ENCODE assay signal across 8 cellular contexts in the genomic region with DNA sequence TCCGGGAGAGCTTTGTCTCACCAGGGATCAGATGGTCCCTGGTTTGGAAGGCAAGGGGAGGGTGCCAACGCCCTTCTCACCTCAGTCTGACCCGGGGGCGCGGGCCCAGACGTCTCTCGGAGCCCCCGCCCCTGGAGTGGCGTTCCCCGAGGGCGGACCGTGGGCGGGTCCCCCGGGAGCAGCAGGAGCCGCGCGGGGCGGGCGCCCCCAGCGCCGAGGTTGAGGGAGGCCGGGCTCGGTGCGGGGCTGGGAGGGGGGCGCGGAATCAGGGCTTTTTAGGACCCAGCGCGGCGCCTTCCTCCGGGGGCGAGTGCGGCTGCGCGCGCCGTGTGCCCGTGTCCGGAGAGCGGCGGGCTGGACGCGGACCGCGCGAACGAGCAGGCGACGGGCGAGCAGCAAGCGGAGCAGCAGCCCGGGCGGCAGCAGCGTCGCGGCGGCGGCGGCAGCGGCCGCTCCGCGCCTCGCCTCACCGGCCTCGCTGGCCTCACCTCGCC. TPM values are rescaled to one million over a fixed set of nuclear protein-coding genes. Genes with fewer than 3 reads are reported as not detected.
A peak's percentile ranks its signal among the peaks of the same experiment; 100 is the strongest.
DNase-seq lines count a peak whose midpoint lies in the region; ATAC-seq and TF ChIP-seq lines count a peak whose summit lies in the region.

TSS of gene KCNC1 (plus strand) at position 364 of the 494 bp plus-strand sequence. CDS start 1,222 bp downstream, outside the sequence.

- ATAC-seq in GM18502 (IDR thresholded peaks at IDR 0.05; ENCODE audit: poor library complexity, unreplicated experiment) (no peak), GM19395 (IDR thresholded peaks at IDR 0.05; ENCODE audit: unreplicated experiment) (no peak)

- H3K36me3 ChIP-seq in ascending aorta, result no peaks in the 10 kb centered on the region

- CTCF ChIA-PET in GM10248 (lab: Yijun Ruan, JAX), result interaction anchor here (1.0 to 10.5 kb wide), 2 partner anchors 136 to 241 kb away, joined by 6 to 290 read pairs; no protein-coding TSS in a partner anchor

- POLR2A ChIA-PET in GM10248 (lab: Yijun Ruan, JAX), result interaction anchor here (0.6 kb wide), 1 partner anchor 136 kb away, joined by 3 read pairs; no protein-coding TSS in a partner anchor

- H3K9me3 ChIP-seq in ascending aorta, result no peaks in the 10 kb centered on the region

- H3K4me3 ChIP-seq in ascending aorta, result peak within 1 kb of the TSS; percentile 52 to 63
- peak within 1 kb of the TSS; percentile 46 for H3K4me3 ChIP-seq in skeletal muscle cell (ENCODE audit: low read depth, low read length)

- no peak within 1 kb of the TSS for H3K27ac ChIP-seq in ascending aorta

- in situ Hi-C loops in G401 (cut with HindIII; ENCODE audit: low sequenced_read_pairs), result loop anchor here (25.0 kb wide), 1 partner anchor 253 kb away; no protein-coding TSS in a partner anchor

- H3K4me1 ChIP-seq in ascending aorta, result peaks cover 4 to 9% of the 10 kb centered on the region in 2 donors

- intact Hi-C loops in ascending aorta (cut with DNase I), result loop anchor here (10.0 kb wide), 1 partner anchor 380 kb away; no protein-coding TSS in a partner anchor

- no peak for TF ChIP-seq CTCF in ascending aorta (IDR thresholded peaks at IDR 0.05)
- no peak for TF ChIP-seq CTCF in GM10248 (IDR thresholded peaks at IDR 0.05; ENCODE audit: control extremely low read depth, extremely low read depth, low read depth, missing control alignments)

- peaks cover 34% of the 10 kb centered on the region for H3K27me3 ChIP-seq in ascending aorta

- DNase-seq in G401 (ENCODE audit: low spot score) (peak; percentile 83), NCI-H1105 treated with DMSO at 0.1 percent for 48 hours (lab: John Stamatoyannopoulos, UW) (peak; percentile 71), ascending aorta (ENCODE audit: low spot score in 2 of 2) (no peak), hypothalamus (lab: John Stamatoyannopoulos, UW) (peak in 30 of 51 donors; percentile 10 to 64 (median 36)), skeletal muscle cell (ENCODE audit: low read depth) (no peak), GM10248 (ENCODE audit: extremely low spot score) (no peak)

RNA-seq across cellular contexts. Expression of gene KCNC1, which starts in this region (rescaled TPM):
- 0.06 and 0.37 TPM in 2 replicates for total RNA-seq in G401 (2014; rRNA removed; shearing (Covaris generic))
- total RNA-seq in ascending aorta, result not detected

Comparison
In these comparisons a context has a peak if more than half of its experiments do, and no peak if none do; other contexts are left out.
1. Peak in DNase-seq in G401; RNA of the gene not detected or under 1 TPM.
2. DNase-seq: peak in NCI-H1105 treated with DMSO at 0.1 percent for 48 hours (single experiment) and hypothalamus (30 of 51); none in ascending aorta (0 of 2), skeletal muscle cell (single experiment) and GM10248 (single experiment).